ENCODE assay signal across 8 cellular contexts in the genomic region with DNA sequence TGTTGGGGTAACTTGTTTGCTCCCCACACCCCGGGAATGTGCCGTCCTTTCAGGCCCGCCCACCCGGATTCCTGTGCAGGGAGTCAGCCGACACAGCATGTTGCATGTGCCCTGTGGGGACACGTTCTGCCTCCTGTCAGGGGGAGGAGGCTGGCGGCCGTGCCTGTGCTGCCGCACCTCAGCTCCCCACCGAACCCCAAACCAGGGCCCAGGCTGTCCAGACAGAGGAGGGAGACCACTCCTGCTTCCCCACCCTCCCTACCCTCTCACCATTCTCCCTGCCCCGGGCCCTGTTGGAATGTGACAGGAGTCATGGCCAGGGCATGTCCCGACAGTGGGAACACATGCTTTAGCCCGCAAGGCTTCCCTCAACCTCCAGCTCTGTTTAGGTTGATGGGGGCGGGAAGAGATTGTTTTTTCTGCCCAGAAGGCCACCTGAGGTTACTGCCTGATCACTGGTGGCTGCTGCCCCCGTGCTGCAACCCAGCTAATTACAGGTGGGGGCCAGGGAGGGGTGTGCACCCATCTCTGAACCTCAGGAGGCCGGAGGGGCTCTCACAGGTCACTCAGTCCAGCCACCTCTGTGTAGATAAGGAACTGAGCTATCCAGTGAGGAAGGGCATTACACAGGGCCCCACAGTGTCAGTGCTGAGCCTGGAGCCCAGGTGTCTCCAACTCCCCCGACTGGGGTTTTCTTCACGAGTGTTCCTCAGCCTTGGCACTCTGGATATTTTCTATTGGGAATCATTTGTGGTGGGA. TPM values are rescaled to one million over a fixed set of nuclear protein-coding genes. Genes with fewer than 3 reads are reported as not detected.
DNase-seq lines count a peak whose midpoint lies in the region; ATAC-seq and TF ChIP-seq lines count a peak whose summit lies in the region.

No MANE protein-coding gene starts in this region.

- no peaks in the 10 kb centered on the region for H3K9me3 Mint-ChIP-seq in activated CD4-positive, alpha-beta memory T cell treated with anti-CD3 and anti-CD28 coated beads for 36 hours
- H3K9me3 Mint-ChIP-seq in activated CD4-positive, alpha-beta memory T cell treated with anti-CD3 and anti-CD28 coated beads, Interleukin-2, amount 10 ng/mL, durations not matched to agents 7 days and 5 days, result no peaks in the 10 kb centered on the region

- H3K9ac ChIP-seq in SU-DHL-6 (ENCODE audit: low read length) (no peak overlapping the region), smooth muscle cell (ENCODE audit: low read depth) (no peak overlapping the region)

- CTCF ChIA-PET in activated CD4-positive, alpha-beta memory T cell treated with anti-CD3 and anti-CD28 coated beads for 36 hours (lab: Charles Lee), result interaction anchor here (0.8 to 4.5 kb wide), 3 partner anchors 10 to 19 kb away, joined by 3 to 40 read pairs (median 4); partner anchors contain the start of genes LRRC73 and TJAP1
- CTCF ChIA-PET in activated CD4-positive, alpha-beta memory T cell treated with anti-CD3 and anti-CD28 coated beads, Interleukin-2, amount 10 ng/mL, durations not matched to agents 7 days and 5 days (lab: Charles Lee), result interaction anchor here (0.8 to 5.5 kb wide), 5 partner anchors 10 to 113 kb away, joined by 3 to 35 read pairs (median 4); partner anchors contain the start of genes DLK2 and LRRC73

- no peak overlapping the region for H3K27ac Mint-ChIP-seq in activated CD4-positive, alpha-beta memory T cell treated with anti-CD3 and anti-CD28 coated beads for 36 hours
- H3K27ac Mint-ChIP-seq in activated CD4-positive, alpha-beta memory T cell treated with anti-CD3 and anti-CD28 coated beads, Interleukin-2, amount 10 ng/mL, durations not matched to agents 7 days and 5 days, result no peak overlapping the region

- TF ChIP-seq POLR2A in gastroesophageal sphincter (IDR thresholded peaks at IDR 0.05), result no peak

- H3K4me3 Mint-ChIP-seq in activated CD4-positive, alpha-beta memory T cell treated with anti-CD3 and anti-CD28 coated beads for 36 hours, result no peak overlapping the region
- H3K4me3 Mint-ChIP-seq in activated CD4-positive, alpha-beta memory T cell treated with anti-CD3 and anti-CD28 coated beads, Interleukin-2, amount 10 ng/mL, durations not matched to agents 7 days and 5 days, result no peak overlapping the region

- no peaks in the 10 kb centered on the region for H3K9me2 ChIP-seq in SU-DHL-6 (replicated peaks; ENCODE audit: insufficient read depth, low read length)

- POLR2A ChIA-PET in activated CD4-positive, alpha-beta memory T cell treated with anti-CD3 and anti-CD28 coated beads for 36 hours (lab: Charles Lee), result no interaction called here
- POLR2A ChIA-PET in activated CD4-positive, alpha-beta memory T cell treated with anti-CD3 and anti-CD28 coated beads, Interleukin-2, amount 10 ng/mL, durations not matched to agents 7 days and 5 days (lab: Charles Lee), result interaction anchor here (0.9 to 2.3 kb wide), 2 partner anchors 19 to 113 kb away, joined by 3 to 10 read pairs; partner anchors contain the start of gene TJAP1

- H3K36me3 Mint-ChIP-seq in activated CD4-positive, alpha-beta memory T cell treated with anti-CD3 and anti-CD28 coated beads for 36 hours, result peaks cover 2% of the 10 kb centered on the region
- H3K36me3 Mint-ChIP-seq in activated CD4-positive, alpha-beta memory T cell treated with anti-CD3 and anti-CD28 coated beads, Interleukin-2, amount 10 ng/mL, durations not matched to agents 7 days and 5 days (ENCODE audit: low read depth), result peaks cover 12% of the 10 kb centered on the region

- H3K36me3 ChIP-seq in SU-DHL-6 (ENCODE audit: low read length) (no peaks in the 10 kb centered on the region), gastroesophageal sphincter (peaks cover 0 to 42% of the 10 kb centered on the region in 2 donors), smooth muscle cell (ENCODE audit: low read depth) (no peaks in the 10 kb centered on the region)

- H2AFZ ChIP-seq in SU-DHL-6 (ENCODE audit: low read depth, low read length, severe bottlenecking) (no peak overlapping the region), smooth muscle cell (ENCODE audit: low read depth) (no peak overlapping the region)

- intact Hi-C loops in activated CD4-positive, alpha-beta memory T cell treated with anti-CD3 and anti-CD28 coated beads for 36 hours (cut with micrococcal nuclease), result no loop called here
- intact Hi-C loops in posterior vena cava (cut with DNase I), result no loop called here

- TF ChIP-seq EP300 in gastroesophageal sphincter (IDR thresholded peaks at IDR 0.05), result no peak

- no peaks in the 10 kb centered on the region for H4K20me1 ChIP-seq in SU-DHL-6 (ENCODE audit: low read depth, low read length)
- no peaks in the 10 kb centered on the region for H4K20me1 ChIP-seq in smooth muscle cell (ENCODE audit: low read depth)

- DNase-seq in activated CD4-positive, alpha-beta memory T cell treated with anti-CD3 and anti-CD28 coated beads for 36 hours, result peak; percentile 34
- no peak for DNase-seq in activated CD4-positive, alpha-beta memory T cell treated with anti-CD3 and anti-CD28 coated beads, Interleukin-2, amount 10 ng/mL, durations not matched to agents 7 days and 5 days
- DNase-seq in smooth muscle cell (lab: John Stamatoyannopoulos, UW; ENCODE audit: unreplicated experiment), result no peak
- DNase-seq in posterior vena cava (ENCODE audit: low spot score), result no peak
- DNase-seq in T-helper 2 cell, result no peak
- no peak for DNase-seq in NCI-H2107 treated with DMSO at 0.1 percent for 48 hours (lab: John Stamatoyannopoulos, UW; ENCODE audit: unreplicated experiment)

- H3K27me3 Mint-ChIP-seq in activated CD4-positive, alpha-beta memory T cell treated with anti-CD3 and anti-CD28 coated beads for 36 hours, result no peaks in the 10 kb centered on the region
- H3K27me3 Mint-ChIP-seq in activated CD4-positive, alpha-beta memory T cell treated with anti-CD3 and anti-CD28 coated beads, Interleukin-2, amount 10 ng/mL, durations not matched to agents 7 days and 5 days, result no peaks in the 10 kb centered on the region

- H3K27me3 ChIP-seq in SU-DHL-6 (ENCODE audit: low read length), result no peaks in the 10 kb centered on the region
- H3K27me3 ChIP-seq in gastroesophageal sphincter, result no peaks in the 10 kb centered on the region
- no peaks in the 10 kb centered on the region for H3K27me3 ChIP-seq in smooth muscle cell (ENCODE audit: low read depth)

- WGBS in gastroesophageal sphincter (ENCODE audit: low coverage in 1 of 2), 2 donors, result 0% methylated on average over 1 of the region's 18 CpGs; no CpG with 5 or more reads in 1 of the 2 donors
- 31% methylated on average over 18 of the region's 18 CpGs for WGBS in smooth muscle cell (ENCODE audit: low lambda C conversion rate)

- peak; percentile 13 for ATAC-seq in gastroesophageal sphincter

- H3K27ac ChIP-seq in SU-DHL-6 (ENCODE audit: low read depth, low read length) (no peak overlapping the region), gastroesophageal sphincter (no peak overlapping the region), smooth muscle cell (ENCODE audit: low read depth) (peak overlapping the region; percentile 78)

- H3K79me2 ChIP-seq in SU-DHL-6 (ENCODE audit: insufficient read depth, low read length) (no peaks in the 10 kb centered on the region), smooth muscle cell (ENCODE audit: low read depth) (peaks cover 7% of the 10 kb centered on the region)

- H3K4me1 Mint-ChIP-seq in activated CD4-positive, alpha-beta memory T cell treated with anti-CD3 and anti-CD28 coated beads for 36 hours (ENCODE audit: low read depth), result peaks cover 25% of the 10 kb centered on the region
- peaks cover 23% of the 10 kb centered on the region for H3K4me1 Mint-ChIP-seq in activated CD4-positive, alpha-beta memory T cell treated with anti-CD3 and anti-CD28 coated beads, Interleukin-2, amount 10 ng/mL, durations not matched to agents 7 days and 5 days

- H3K4me3 ChIP-seq in SU-DHL-6 (ENCODE audit: insufficient read depth, low read length, poor library complexity, severe bottlenecking), result no peak overlapping the region
- H3K4me3 ChIP-seq in gastroesophageal sphincter, result no peak overlapping the region
- no peak overlapping the region for H3K4me3 ChIP-seq in smooth muscle cell

- H3K9me3 ChIP-seq in SU-DHL-6 (ENCODE audit: insufficient read depth, low read length) (no peaks in the 10 kb centered on the region), gastroesophageal sphincter (no peaks in the 10 kb centered on the region), smooth muscle cell (replicated peaks; ENCODE audit: low read depth) (no peaks in the 10 kb centered on the region)

- H3K4me1 ChIP-seq in gastroesophageal sphincter, result peaks cover 2 to 42% (median 29%) of the 10 kb centered on the region in 3 donors
- H3K4me1 ChIP-seq in smooth muscle cell (ENCODE audit: low read depth), result peaks cover 23% of the 10 kb centered on the region

- TF ChIP-seq CTCF in SU-DHL-6 (IDR thresholded peaks at IDR 0.05; ENCODE audit: insufficient read depth, low read length, poor library complexity, severe bottlenecking) (peak; percentile 41), gastroesophageal sphincter (IDR thresholded peaks at IDR 0.05) (peak in 3 of 4 experiments; percentile 44 to 68 (median 48)), smooth muscle cell (IDR thresholded peaks at IDR 0.05; ENCODE audit: borderline replicate concordance, insufficient read depth, poor library complexity, severe bottlenecking) (peak; percentile 57)

- H3K4me2 ChIP-seq in SU-DHL-6 (ENCODE audit: low read depth, low read length, poor library complexity, severe bottlenecking) (no peak overlapping the region), smooth muscle cell (peak overlapping the region; percentile 55)

- H3F3A ChIP-seq in SU-DHL-6 (ENCODE audit: insufficient read depth) (no peaks in the 10 kb centered on the region), smooth muscle cell (ENCODE audit: low read depth) (no peaks in the 10 kb centered on the region)

RNA-seq across cellular contexts. Expression of gene LRRC73, which starts 13.6 kb away (rescaled TPM):
- total RNA-seq in activated CD4-positive, alpha-beta memory T cell treated with anti-CD3 and anti-CD28 coated beads for 36 hours, result under 1 TPM in 1 of 2 experiments, not detected in 1; 0.12 TPM
- total RNA-seq in activated CD4-positive, alpha-beta memory T cell treated with anti-CD3 and anti-CD28 coated beads, Interleukin-2, amount 10 ng/mL, durations not matched to agents 7 days and 5 days, result under 1 TPM; 0.23 to 0.25 TPM
- under 1 TPM in 2 of 4 donors, not detected in 2; 0.16 to 0.31 TPM for total RNA-seq in gastroesophageal sphincter
- 0.09 and 2.1 TPM in 2 replicates for total RNA-seq in smooth muscle cell
- polyA plus RNA-seq in smooth muscle cell, result 1.8 and 2.2 TPM in 2 replicates
- total RNA-seq in posterior vena cava, result under 1 TPM; 0.69 to 0.90 TPM

RNA-seq across cellular contexts. Expression of gene TJAP1, which starts 19.2 kb away (rescaled TPM):
- total RNA-seq in activated CD4-positive, alpha-beta memory T cell treated with anti-CD3 and anti-CD28 coated beads for 36 hours, result 10 to 100 TPM; 30.5 to 36.2 TPM
- total RNA-seq in activated CD4-positive, alpha-beta memory T cell treated with anti-CD3 and anti-CD28 coated beads, Interleukin-2, amount 10 ng/mL, durations not matched to agents 7 days and 5 days, result 10 to 100 TPM; 34.7 to 36.6 TPM
- 10 to 100 TPM; 20.1 to 36.0 (median 27.8) TPM for total RNA-seq in gastroesophageal sphincter
- 9.3 and 25.5 TPM in 2 replicates for total RNA-seq in smooth muscle cell
- 13.5 and 15.3 TPM in 2 replicates for polyA plus RNA-seq in smooth muscle cell
- total RNA-seq in posterior vena cava, result 10 to 100 TPM; 23.4 to 25.4 TPM

RNA-seq across cellular contexts. Expression of gene YIPF3, which starts 20.2 kb away (rescaled TPM):
- total RNA-seq in activated CD4-positive, alpha-beta memory T cell treated with anti-CD3 and anti-CD28 coated beads for 36 hours, result 10 to 100 TPM; 38.3 to 39.3 TPM
- 10 to 100 TPM; 71.5 to 77.4 TPM for total RNA-seq in activated CD4-positive, alpha-beta memory T cell treated with anti-CD3 and anti-CD28 coated beads, Interleukin-2, amount 10 ng/mL, durations not matched to agents 7 days and 5 days
- total RNA-seq in gastroesophageal sphincter, result 100 to 1,000 TPM in 1 of 4 donors, 10 to 100 TPM in 3; 66.4 to 110 (median 82.8) TPM
- total RNA-seq in smooth muscle cell, result 145 and 199 TPM in 2 replicates
- polyA plus RNA-seq in smooth muscle cell, result 181 and 182 TPM in 2 replicates
- 10 to 100 TPM; 54.6 to 61.3 TPM for total RNA-seq in posterior vena cava

RNA-seq across cellular contexts. Expression of gene POLR1C, which starts 20.3 kb away (rescaled TPM):
- 10 to 100 TPM; 46.8 to 49.5 TPM for total RNA-seq in activated CD4-positive, alpha-beta memory T cell treated with anti-CD3 and anti-CD28 coated beads for 36 hours
- total RNA-seq in activated CD4-positive, alpha-beta memory T cell treated with anti-CD3 and anti-CD28 coated beads, Interleukin-2, amount 10 ng/mL, durations not matched to agents 7 days and 5 days, result 10 to 100 TPM; 24.1 to 24.3 TPM
- total RNA-seq in gastroesophageal sphincter (10 to 100 TPM; 16.9 to 30.4 (median 24.7) TPM), smooth muscle cell (27.0 and 33.4 TPM in 2 replicates), posterior vena cava (10 to 100 TPM; 23.9 to 31.7 TPM)
- 21.0 and 39.8 TPM in 2 replicates for polyA plus RNA-seq in smooth muscle cell

RNA-seq across cellular contexts. Expression of gene DLK2, which starts 41.2 kb away (rescaled TPM):
- total RNA-seq in activated CD4-positive, alpha-beta memory T cell treated with anti-CD3 and anti-CD28 coated beads for 36 hours, result 1 to 10 TPM; 1.6 TPM
- under 1 TPM; 0.18 to 0.50 TPM for total RNA-seq in activated CD4-positive, alpha-beta memory T cell treated with anti-CD3 and anti-CD28 coated beads, Interleukin-2, amount 10 ng/mL, durations not matched to agents 7 days and 5 days
- total RNA-seq in gastroesophageal sphincter (under 1 TPM in 1 of 4 donors, not detected in 3; 0.54 TPM), smooth muscle cell (0.27 and 2.0 TPM in 2 replicates), posterior vena cava (under 1 TPM; 0.14 to 0.42 TPM)
- 3.7 and 3.8 TPM in 2 replicates for polyA plus RNA-seq in smooth muscle cell
